In the genomic region with DNA sequence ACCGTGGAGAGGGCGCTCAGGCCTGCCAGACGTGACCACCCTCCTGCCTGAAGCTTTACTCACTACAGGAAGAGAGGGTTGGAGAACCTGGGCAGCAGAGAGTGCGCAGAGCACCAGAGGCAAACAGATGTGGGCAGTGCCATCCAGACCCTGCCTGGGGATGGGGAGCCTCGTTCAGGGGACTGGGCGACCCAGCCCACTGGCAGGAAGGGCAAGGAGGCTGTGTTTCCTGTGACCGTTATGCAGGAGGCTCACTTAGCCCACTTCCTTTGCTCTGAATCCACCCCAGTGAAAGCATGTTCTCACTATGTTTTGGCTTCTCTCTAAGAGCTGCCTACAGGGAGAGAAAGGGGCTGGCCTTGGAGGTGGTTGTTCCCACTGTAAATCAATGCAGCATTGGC, we compare ENCODE assay signal across 1 cellular context.
TF ChIP-seq lines count a peak whose summit lies in the region.

No MANE protein-coding gene starts in this region.

TF ChIP-seq in GM12878, 131 proteins besides CTCF, POLR2A, EP300 and RAD21 (continued from another document and continues in another):
- TF ChIP-seq ETV6 (conservative IDR thresholded peaks at IDR 0.05 in 1 of 2, IDR thresholded peaks at IDR 0.05 in 1 of 2; ENCODE audit: borderline replicate concordance in 1 of 2, low read depth in 1 of 2) (peak in 1 of 2 experiments; percentile 71; a peak in 1 of 4 replicates), SUZ12 (IDR thresholded peaks at IDR 0.05; ENCODE audit: unreplicated experiment) (no peak), FOXK2 (IDR thresholded peaks at IDR 0.05) (no peak), TAF1 (IDR thresholded peaks at IDR 0.05; ENCODE audit: borderline replicate concordance, low read depth, low read length) (peak; percentile 32; the same call in 1 of the 2 replicates), EGR1 (IDR thresholded peaks at IDR 0.05; ENCODE audit: borderline replicate concordance in 1 of 2, low read depth in 2 of 2, low read length in 2 of 2) (0 out of 3 replicates have a peak, but pooled peaks of 1 of the 2 experiments have one; percentile 5), TCF7 (IDR thresholded peaks at IDR 0.05; ENCODE audit: borderline replicate concordance) (no peak), MTA2 (IDR thresholded peaks at IDR 0.05; ENCODE audit: low read depth) (no peak), IKZF2 (IDR thresholded peaks at IDR 0.05) (peak in 1 of 2 experiments; percentile 36; a peak in 1 of 4 replicates), SMAD1 (IDR thresholded peaks at IDR 0.05; ENCODE audit: low read depth, partially characterized antibody) (no peak), JUNB (IDR thresholded peaks at IDR 0.05) (no peak), CBX3 (IDR thresholded peaks at IDR 0.05; ENCODE audit: borderline replicate concordance, low read depth) (no peak), NRF1 (conservative IDR thresholded peaks at IDR 0.05; ENCODE audit: low read depth, low read length) (no peak), SRF (IDR thresholded peaks at IDR 0.05; ENCODE audit: low read depth in 2 of 2, low read length in 2 of 2) (no peak), SMC3 (IDR thresholded peaks at IDR 0.05; ENCODE audit: borderline replicate concordance, low read length) (no peak), HDAC6 (IDR thresholded peaks at IDR 0.05; ENCODE audit: unreplicated experiment) (no peak), WRNIP1 (IDR thresholded peaks at IDR 0.05; ENCODE audit: borderline replicate concordance, low read depth, low read length) (no peak), TCF12 (IDR thresholded peaks at IDR 0.05; ENCODE audit: low read depth, low read length) (no peak), PAX8 (IDR thresholded peaks at IDR 0.05) (no peak), SMAD5 (IDR thresholded peaks at IDR 0.05; ENCODE audit: low read depth) (no peak), IKZF1 (conservative IDR thresholded peaks at IDR 0.05) (peak; percentile 11; the same call in 1 of the 2 replicates), ZNF274 (IDR thresholded peaks at IDR 0.05; ENCODE audit: insufficient read depth, insufficient read length) (no peak), RELA (IDR thresholded peaks at IDR 0.05; ENCODE audit: borderline replicate concordance, partially characterized antibody) (no peak), STAT3 (IDR thresholded peaks at IDR 0.05; ENCODE audit: low read depth, low read length) (no peak), RFX5 (IDR thresholded peaks at IDR 0.05; ENCODE audit: low read depth, low read length) (no peak)
- TF ChIP-seq, protein P1, sequence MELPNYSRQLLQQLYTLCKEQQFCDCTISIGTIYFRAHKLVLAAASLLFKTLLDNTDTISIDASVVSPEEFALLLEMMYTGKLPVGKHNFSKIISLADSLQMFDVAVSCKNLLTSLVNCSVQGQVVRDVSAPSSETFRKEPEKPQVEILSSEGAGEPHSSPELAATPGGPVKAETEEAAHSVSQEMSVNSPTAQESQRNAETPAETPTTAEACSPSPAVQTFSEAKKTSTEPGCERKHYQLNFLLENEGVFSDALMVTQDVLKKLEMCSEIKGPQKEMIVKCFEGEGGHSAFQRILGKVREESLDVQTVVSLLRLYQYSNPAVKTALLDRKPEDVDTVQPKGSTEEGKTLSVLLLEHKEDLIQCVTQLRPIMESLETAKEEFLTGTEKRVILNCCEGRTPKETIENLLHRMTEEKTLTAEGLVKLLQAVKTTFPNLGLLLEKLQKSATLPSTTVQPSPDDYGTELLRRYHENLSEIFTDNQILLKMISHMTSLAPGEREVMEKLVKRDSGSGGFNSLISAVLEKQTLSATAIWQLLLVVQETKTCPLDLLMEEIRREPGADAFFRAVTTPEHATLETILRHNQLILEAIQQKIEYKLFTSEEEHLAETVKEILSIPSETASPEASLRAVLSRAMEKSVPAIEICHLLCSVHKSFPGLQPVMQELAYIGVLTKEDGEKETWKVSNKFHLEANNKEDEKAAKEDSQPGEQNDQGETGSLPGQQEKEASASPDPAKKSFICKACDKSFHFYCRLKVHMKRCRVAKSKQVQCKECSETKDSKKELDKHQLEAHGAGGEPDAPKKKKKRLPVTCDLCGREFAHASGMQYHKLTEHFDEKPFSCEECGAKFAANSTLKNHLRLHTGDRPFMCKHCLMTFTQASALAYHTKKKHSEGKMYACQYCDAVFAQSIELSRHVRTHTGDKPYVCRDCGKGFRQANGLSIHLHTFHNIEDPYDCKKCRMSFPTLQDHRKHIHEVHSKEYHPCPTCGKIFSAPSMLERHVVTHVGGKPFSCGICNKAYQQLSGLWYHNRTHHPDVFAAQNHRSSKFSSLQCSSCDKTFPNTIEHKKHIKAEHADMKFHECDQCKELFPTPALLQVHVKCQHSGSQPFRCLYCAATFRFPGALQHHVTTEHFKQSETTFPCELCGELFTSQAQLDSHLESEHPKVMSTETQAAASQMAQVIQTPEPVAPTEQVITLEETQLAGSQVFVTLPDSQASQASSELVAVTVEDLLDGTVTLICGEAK (IDR thresholded peaks at IDR 0.05; ENCODE audit: borderline replicate concordance): peak; percentile 40; the same call in 1 of the 2 replicates
- TF ChIP-seq, protein P2, sequence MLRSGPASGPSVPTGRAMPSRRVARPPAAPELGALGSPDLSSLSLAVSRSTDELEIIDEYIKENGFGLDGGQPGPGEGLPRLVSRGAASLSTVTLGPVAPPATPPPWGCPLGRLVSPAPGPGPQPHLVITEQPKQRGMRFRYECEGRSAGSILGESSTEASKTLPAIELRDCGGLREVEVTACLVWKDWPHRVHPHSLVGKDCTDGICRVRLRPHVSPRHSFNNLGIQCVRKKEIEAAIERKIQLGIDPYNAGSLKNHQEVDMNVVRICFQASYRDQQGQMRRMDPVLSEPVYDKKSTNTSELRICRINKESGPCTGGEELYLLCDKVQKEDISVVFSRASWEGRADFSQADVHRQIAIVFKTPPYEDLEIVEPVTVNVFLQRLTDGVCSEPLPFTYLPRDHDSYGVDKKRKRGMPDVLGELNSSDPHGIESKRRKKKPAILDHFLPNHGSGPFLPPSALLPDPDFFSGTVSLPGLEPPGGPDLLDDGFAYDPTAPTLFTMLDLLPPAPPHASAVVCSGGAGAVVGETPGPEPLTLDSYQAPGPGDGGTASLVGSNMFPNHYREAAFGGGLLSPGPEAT (IDR thresholded peaks at IDR 0.05; ENCODE audit: low read depth): no peak
- TF ChIP-seq, protein P3, sequence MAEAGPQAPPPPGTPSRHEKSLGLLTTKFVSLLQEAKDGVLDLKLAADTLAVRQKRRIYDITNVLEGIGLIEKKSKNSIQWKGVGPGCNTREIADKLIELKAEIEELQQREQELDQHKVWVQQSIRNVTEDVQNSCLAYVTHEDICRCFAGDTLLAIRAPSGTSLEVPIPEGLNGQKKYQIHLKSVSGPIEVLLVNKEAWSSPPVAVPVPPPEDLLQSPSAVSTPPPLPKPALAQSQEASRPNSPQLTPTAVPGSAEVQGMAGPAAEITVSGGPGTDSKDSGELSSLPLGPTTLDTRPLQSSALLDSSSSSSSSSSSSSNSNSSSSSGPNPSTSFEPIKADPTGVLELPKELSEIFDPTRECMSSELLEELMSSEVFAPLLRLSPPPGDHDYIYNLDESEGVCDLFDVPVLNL (IDR thresholded peaks at IDR 0.05; ENCODE audit: low read depth, low read length): no peak
- TF ChIP-seq, protein P4, sequence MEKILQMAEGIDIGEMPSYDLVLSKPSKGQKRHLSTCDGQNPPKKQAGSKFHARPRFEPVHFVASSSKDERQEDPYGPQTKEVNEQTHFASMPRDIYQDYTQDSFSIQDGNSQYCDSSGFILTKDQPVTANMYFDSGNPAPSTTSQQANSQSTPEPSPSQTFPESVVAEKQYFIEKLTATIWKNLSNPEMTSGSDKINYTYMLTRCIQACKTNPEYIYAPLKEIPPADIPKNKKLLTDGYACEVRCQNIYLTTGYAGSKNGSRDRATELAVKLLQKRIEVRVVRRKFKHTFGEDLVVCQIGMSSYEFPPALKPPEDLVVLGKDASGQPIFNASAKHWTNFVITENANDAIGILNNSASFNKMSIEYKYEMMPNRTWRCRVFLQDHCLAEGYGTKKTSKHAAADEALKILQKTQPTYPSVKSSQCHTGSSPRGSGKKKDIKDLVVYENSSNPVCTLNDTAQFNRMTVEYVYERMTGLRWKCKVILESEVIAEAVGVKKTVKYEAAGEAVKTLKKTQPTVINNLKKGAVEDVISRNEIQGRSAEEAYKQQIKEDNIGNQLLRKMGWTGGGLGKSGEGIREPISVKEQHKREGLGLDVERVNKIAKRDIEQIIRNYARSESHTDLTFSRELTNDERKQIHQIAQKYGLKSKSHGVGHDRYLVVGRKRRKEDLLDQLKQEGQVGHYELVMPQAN (conservative IDR thresholded peaks at IDR 0.05): no peak
- TF ChIP-seq, protein P5, sequence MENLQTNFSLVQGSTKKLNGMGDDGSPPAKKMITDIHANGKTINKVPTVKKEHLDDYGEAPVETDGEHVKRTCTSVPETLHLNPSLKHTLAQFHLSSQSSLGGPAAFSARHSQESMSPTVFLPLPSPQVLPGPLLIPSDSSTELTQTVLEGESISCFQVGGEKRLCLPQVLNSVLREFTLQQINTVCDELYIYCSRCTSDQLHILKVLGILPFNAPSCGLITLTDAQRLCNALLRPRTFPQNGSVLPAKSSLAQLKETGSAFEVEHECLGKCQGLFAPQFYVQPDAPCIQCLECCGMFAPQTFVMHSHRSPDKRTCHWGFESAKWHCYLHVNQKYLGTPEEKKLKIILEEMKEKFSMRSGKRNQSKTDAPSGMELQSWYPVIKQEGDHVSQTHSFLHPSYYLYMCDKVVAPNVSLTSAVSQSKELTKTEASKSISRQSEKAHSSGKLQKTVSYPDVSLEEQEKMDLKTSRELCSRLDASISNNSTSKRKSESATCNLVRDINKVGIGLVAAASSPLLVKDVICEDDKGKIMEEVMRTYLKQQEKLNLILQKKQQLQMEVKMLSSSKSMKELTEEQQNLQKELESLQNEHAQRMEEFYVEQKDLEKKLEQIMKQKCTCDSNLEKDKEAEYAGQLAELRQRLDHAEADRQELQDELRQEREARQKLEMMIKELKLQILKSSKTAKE (IDR thresholded peaks at IDR 0.05; ENCODE audit: low read depth, poor library complexity, severe bottlenecking): no peak
- TF ChIP-seq, protein P6, sequence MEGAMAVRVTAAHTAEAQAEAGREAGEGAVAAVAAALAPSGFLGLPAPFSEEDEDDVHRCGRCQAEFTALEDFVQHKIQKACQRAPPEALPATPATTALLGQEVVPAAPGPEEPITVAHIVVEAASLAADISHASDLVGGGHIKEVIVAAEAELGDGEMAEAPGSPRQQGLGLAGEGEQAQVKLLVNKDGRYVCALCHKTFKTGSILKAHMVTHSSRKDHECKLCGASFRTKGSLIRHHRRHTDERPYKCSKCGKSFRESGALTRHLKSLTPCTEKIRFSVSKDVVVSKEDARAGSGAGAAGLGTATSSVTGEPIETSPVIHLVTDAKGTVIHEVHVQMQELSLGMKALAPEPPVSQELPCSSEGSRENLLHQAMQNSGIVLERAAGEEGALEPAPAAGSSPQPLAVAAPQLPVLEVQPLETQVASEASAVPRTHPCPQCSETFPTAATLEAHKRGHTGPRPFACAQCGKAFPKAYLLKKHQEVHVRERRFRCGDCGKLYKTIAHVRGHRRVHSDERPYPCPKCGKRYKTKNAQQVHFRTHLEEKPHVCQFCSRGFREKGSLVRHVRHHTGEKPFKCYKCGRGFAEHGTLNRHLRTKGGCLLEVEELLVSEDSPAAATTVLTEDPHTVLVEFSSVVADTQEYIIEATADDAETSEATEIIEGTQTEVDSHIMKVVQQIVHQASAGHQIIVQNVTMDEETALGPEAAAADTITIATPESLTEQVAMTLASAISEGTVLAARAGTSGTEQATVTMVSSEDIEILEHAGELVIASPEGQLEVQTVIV (IDR thresholded peaks at IDR 0.05; ENCODE audit: borderline replicate concordance, partially characterized antibody): no peak
- TF ChIP-seq, protein P7, sequence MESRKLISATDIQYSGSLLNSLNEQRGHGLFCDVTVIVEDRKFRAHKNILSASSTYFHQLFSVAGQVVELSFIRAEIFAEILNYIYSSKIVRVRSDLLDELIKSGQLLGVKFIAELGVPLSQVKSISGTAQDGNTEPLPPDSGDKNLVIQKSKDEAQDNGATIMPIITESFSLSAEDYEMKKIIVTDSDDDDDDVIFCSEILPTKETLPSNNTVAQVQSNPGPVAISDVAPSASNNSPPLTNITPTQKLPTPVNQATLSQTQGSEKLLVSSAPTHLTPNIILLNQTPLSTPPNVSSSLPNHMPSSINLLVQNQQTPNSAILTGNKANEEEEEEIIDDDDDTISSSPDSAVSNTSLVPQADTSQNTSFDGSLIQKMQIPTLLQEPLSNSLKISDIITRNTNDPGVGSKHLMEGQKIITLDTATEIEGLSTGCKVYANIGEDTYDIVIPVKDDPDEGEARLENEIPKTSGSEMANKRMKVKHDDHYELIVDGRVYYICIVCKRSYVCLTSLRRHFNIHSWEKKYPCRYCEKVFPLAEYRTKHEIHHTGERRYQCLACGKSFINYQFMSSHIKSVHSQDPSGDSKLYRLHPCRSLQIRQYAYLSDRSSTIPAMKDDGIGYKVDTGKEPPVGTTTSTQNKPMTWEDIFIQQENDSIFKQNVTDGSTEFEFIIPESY (IDR thresholded peaks at IDR 0.05): no peak
- TF ChIP-seq, protein P8, sequence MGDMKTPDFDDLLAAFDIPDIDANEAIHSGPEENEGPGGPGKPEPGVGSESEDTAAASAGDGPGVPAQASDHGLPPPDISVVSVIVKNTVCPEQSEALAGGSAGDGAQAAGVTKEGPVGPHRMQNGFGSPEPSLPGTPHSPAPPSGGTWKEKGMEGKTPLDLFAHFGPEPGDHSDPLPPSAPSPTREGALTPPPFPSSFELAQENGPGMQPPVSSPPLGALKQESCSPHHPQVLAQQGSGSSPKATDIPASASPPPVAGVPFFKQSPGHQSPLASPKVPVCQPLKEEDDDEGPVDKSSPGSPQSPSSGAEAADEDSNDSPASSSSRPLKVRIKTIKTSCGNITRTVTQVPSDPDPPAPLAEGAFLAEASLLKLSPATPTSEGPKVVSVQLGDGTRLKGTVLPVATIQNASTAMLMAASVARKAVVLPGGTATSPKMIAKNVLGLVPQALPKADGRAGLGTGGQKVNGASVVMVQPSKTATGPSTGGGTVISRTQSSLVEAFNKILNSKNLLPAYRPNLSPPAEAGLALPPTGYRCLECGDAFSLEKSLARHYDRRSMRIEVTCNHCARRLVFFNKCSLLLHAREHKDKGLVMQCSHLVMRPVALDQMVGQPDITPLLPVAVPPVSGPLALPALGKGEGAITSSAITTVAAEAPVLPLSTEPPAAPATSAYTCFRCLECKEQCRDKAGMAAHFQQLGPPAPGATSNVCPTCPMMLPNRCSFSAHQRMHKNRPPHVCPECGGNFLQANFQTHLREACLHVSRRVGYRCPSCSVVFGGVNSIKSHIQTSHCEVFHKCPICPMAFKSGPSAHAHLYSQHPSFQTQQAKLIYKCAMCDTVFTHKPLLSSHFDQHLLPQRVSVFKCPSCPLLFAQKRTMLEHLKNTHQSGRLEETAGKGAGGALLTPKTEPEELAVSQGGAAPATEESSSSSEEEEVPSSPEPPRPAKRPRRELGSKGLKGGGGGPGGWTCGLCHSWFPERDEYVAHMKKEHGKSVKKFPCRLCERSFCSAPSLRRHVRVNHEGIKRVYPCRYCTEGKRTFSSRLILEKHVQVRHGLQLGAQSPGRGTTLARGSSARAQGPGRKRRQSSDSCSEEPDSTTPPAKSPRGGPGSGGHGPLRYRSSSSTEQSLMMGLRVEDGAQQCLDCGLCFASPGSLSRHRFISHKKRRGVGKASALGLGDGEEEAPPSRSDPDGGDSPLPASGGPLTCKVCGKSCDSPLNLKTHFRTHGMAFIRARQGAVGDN (IDR thresholded peaks at IDR 0.05): peak; percentile 83
- TF ChIP-seq, protein P9, sequence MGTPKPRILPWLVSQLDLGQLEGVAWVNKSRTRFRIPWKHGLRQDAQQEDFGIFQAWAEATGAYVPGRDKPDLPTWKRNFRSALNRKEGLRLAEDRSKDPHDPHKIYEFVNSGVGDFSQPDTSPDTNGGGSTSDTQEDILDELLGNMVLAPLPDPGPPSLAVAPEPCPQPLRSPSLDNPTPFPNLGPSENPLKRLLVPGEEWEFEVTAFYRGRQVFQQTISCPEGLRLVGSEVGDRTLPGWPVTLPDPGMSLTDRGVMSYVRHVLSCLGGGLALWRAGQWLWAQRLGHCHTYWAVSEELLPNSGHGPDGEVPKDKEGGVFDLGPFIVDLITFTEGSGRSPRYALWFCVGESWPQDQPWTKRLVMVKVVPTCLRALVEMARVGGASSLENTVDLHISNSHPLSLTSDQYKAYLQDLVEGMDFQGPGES (IDR thresholded peaks at IDR 0.05): no peak
